Comparison of ENCODE assay signal across 12 cellular contexts in genomic region chr15:80978685-80979084, GRCh38. TPM values are rescaled to one million over a fixed set of nuclear protein-coding genes. Genes with fewer than 3 reads are reported as not detected.
DNase-seq lines count a peak whose midpoint lies in the region; FAIRE-seq and TF ChIP-seq lines count a peak whose summit lies in the region.
"Had no signal": no experiment of that assay in that cellular context is flagged by ENCODE, and none has a peak within 500 bp of the region (broad histone marks: within the 10 kb centered on the region; RNA-seq: fewer than 3 reads in every experiment).

No MANE protein-coding gene starts in this region.

- H3K4me2 ChIP-seq in astrocyte (ENCODE audit: low read length): no peak overlapping the region

- H3K4me1 ChIP-seq in astrocyte (ENCODE audit: insufficient read depth, low read length): no peaks in the 10 kb centered on the region

- H3K27me3 Mint-ChIP-seq in astrocyte (ENCODE audit: low read depth, unreplicated experiment): no peaks in the 10 kb centered on the region

- peaks cover 7% of the 10 kb centered on the region for H3K36me3 ChIP-seq in astrocyte (ENCODE audit: insufficient read depth, low read length)
- H3K36me3 ChIP-seq: prostate gland had no signal

- no peak for TF ChIP-seq CTCF in astrocyte (IDR thresholded peaks at IDR 0.05; ENCODE audit: insufficient read depth, low read depth, low read length)

- peaks cover 62% of the 10 kb centered on the region for H3K79me2 ChIP-seq in astrocyte (ENCODE audit: insufficient read depth, low read length)

- H3K4me1 Mint-ChIP-seq in astrocyte (ENCODE audit: low read depth, unreplicated experiment): peaks cover 24% of the 10 kb centered on the region

- peaks cover 53% of the 10 kb centered on the region for H4K20me1 ChIP-seq in astrocyte (ENCODE audit: insufficient read depth, low read length)

- no peak overlapping the region for H3K4me3 ChIP-seq in astrocyte (ENCODE audit: insufficient read depth, low read depth, low read length)
- H3K4me3 ChIP-seq: prostate gland had no signal

- H3K36me3 Mint-ChIP-seq in astrocyte (ENCODE audit: low read depth, unreplicated experiment): peaks cover 17% of the 10 kb centered on the region

- H3K9me3 Mint-ChIP-seq in astrocyte (ENCODE audit: unreplicated experiment): no peaks in the 10 kb centered on the region

- H3K27me3 ChIP-seq in astrocyte (ENCODE audit: insufficient read depth, low read length): no peaks in the 10 kb centered on the region

- no peak for FAIRE-seq in astrocyte (lab: Jason Lieb, UNC)

- H3K27ac ChIP-seq in astrocyte (ENCODE audit: low read depth, low read length): no peak overlapping the region
- H3K27ac ChIP-seq: prostate gland had no signal

- no peak overlapping the region for H3K9ac ChIP-seq in astrocyte (ENCODE audit: low read length)

- no peak overlapping the region for H3K27ac Mint-ChIP-seq in astrocyte (ENCODE audit: unreplicated experiment)

- DNase-seq in EL (peak; percentile 63), NCI-H2196 (lab: John Stamatoyannopoulos, UW; ENCODE audit: unreplicated experiment) (peak; percentile 9), astrocyte (ENCODE audit: low read depth) (peak; percentile 52), myocyte (ENCODE audit: low read depth) (peak; percentile 45), glomerular visceral epithelial cell (ENCODE audit: extremely low spot score) (no peak), superior temporal gyrus (ENCODE audit: extremely low spot score) (no peak), NCI-H345 (lab: John Stamatoyannopoulos, UW) (no peak)
- DNase-seq: DMS153; mesenchymal stem cell; SHP77; stimulated activated CD4-positive, alpha-beta T cell treated with anti-CD3 and anti-CD28 coated beads, Interleukin-4, amount 100 ng/mL, for 24 hours had no signal

- H3K4me3 Mint-ChIP-seq in astrocyte (ENCODE audit: unreplicated experiment): no peak overlapping the region

- no peaks in the 10 kb centered on the region for H3K9me3 ChIP-seq in astrocyte (ENCODE audit: insufficient read depth, low read depth, low read length)
- H3K9me3 ChIP-seq: prostate gland had no signal

- H2AFZ ChIP-seq in astrocyte (ENCODE audit: low read depth, low read length): no peak overlapping the region

RNA-seq across cellular contexts. Expression of gene MESD, which starts 10.9 kb away (rescaled TPM):
- total RNA-seq in astrocyte: 33.1 and 34.8 TPM in 2 replicates
- total RNA-seq in myocyte: 17.5 and 26.3 TPM in 2 replicates
- 32.4 TPM for polyA plus RNA-seq in myocyte (2012)

RNA-seq across cellular contexts. Expression of gene TLNRD1, which starts 22.0 kb away (rescaled TPM):
- total RNA-seq in astrocyte (24.2 and 24.3 TPM in 2 replicates), myocyte (20.9 and 24.7 TPM in 2 replicates)
- polyA plus RNA-seq in myocyte (2012): 8.7 TPM

Comparison
In these comparisons a context has a peak if more than half of its experiments do, and no peak if none do; other contexts are left out.
1. DNase-seq: peak in EL (single experiment), NCI-H2196 (single experiment), astrocyte (single experiment) and myocyte (single experiment); none in glomerular visceral epithelial cell (single experiment), superior temporal gyrus (single experiment) and NCI-H345 (single experiment).